11 cellular contexts compared by ENCODE assay signal in the genomic region with DNA sequence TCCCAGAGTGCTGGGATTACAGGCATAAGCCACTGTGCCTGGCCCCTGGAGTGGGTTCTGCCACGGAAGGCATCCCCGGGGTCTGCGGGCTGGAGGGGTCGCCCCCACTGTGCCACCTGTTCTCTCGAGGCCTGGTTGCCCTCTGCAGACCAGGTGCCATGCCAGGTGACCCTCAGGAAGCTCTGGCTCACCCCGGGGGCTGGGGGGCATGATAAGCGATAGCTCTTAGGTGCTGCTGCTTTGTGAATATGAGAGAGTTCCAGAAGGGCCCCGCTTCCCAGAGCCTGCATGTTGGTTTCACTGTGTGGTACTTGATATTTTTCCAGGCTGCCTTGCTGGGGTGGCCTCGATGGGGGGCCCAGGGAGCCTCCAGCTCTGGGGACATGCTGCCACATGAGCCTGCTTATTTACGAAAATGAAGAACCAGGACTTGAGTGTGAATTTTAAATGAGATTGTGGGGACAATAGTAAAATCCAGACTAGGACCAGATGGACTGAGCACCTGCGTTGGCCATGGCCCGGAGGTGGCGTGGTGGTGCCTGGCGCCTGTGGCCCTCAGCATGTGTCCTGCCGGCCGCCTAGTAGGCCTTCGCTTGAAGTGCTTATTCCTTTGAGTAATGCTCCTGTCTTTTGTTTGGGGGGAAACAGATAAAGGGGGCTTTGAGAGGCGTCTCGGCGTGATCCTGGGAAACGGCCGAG. TPM values are rescaled to one million over a fixed set of nuclear protein-coding genes. Genes with fewer than 3 reads are reported as not detected.
DNase-seq lines count a peak whose midpoint lies in the region; ATAC-seq and TF ChIP-seq lines count a peak whose summit lies in the region.
"Had no signal": no experiment of that assay in that cellular context is flagged by ENCODE, and none has a peak within 500 bp of the region (broad histone marks: within the 10 kb centered on the region; RNA-seq: fewer than 3 reads in every experiment).

No MANE protein-coding gene starts in this region.

- H3K36me3 ChIP-seq in body of pancreas (replicated peaks in 1 of 2; ENCODE audit: insufficient read depth in 1 of 2, low read depth in 2 of 2) (no peaks in the 10 kb centered on the region), thoracic aorta (no peaks in the 10 kb centered on the region)

- H3K27ac Mint-ChIP-seq in activated CD4-positive, alpha-beta T cell treated with anti-CD3 and anti-CD28 coated beads for 36 hours: peak overlapping the region; percentile 82
- peak overlapping the region; percentile 88 for H3K27ac Mint-ChIP-seq in memory B cell

- peaks cover 99% of the 10 kb centered on the region for H3K4me1 ChIP-seq in body of pancreas
- H3K4me1 ChIP-seq in thoracic aorta (ENCODE audit: control insufficient read depth in 1 of 2, low read depth in 2 of 2): peaks cover 77 to 82% of the 10 kb centered on the region in 2 donors

- no peaks in the 10 kb centered on the region for H3K9me3 Mint-ChIP-seq in activated CD4-positive, alpha-beta T cell treated with anti-CD3 and anti-CD28 coated beads for 36 hours (ENCODE audit: low read depth)
- H3K9me3 Mint-ChIP-seq in memory B cell: no peaks in the 10 kb centered on the region

- H3K36me3 Mint-ChIP-seq in activated CD4-positive, alpha-beta T cell treated with anti-CD3 and anti-CD28 coated beads for 36 hours (ENCODE audit: low read depth): peaks cover 33% of the 10 kb centered on the region
- H3K36me3 Mint-ChIP-seq in memory B cell: peaks cover 2% of the 10 kb centered on the region

- TF ChIP-seq POLR2A in body of pancreas (IDR thresholded peaks at IDR 0.05): no peak

- CTCF ChIA-PET in activated CD4-positive, alpha-beta T cell treated with anti-CD3 and anti-CD28 coated beads for 36 hours (lab: Charles Lee): interaction anchor here (1.2 to 1.6 kb wide), 2 partner anchors 40 to 299 kb away, joined by 4 to 9 read pairs; a partner anchor contains a TSS

- peak overlapping the region in 3 of 4 donors; percentile 56 to 76 (median 74) for H3K27ac ChIP-seq in body of pancreas
- peak overlapping the region; percentile 88 to 89 for H3K27ac ChIP-seq in thoracic aorta
- H3K27ac ChIP-seq: 22Rv1 had no signal

- no peaks in the 10 kb centered on the region for H3K27me3 Mint-ChIP-seq in activated CD4-positive, alpha-beta T cell treated with anti-CD3 and anti-CD28 coated beads for 36 hours
- no peaks in the 10 kb centered on the region for H3K27me3 Mint-ChIP-seq in memory B cell

- intact Hi-C loops in activated CD4-positive, alpha-beta T cell treated with anti-CD3 and anti-CD28 coated beads for 36 hours (cut with DNase I, micrococcal nuclease): no loop called here
- intact Hi-C loops in body of pancreas (cut with DNase I): no loop called here

- H3K27me3 ChIP-seq in body of pancreas (no peaks in the 10 kb centered on the region), thoracic aorta (replicated peaks; ENCODE audit: insufficient read depth) (no peaks in the 10 kb centered on the region)

- H3K4me3 ChIP-seq in body of pancreas: no peak overlapping the region
- peak overlapping the region; percentile 84 for H3K4me3 ChIP-seq in thoracic aorta

- POLR2A ChIA-PET in activated CD4-positive, alpha-beta T cell treated with anti-CD3 and anti-CD28 coated beads for 36 hours (lab: Charles Lee): no interaction called here

- WGBS in body of pancreas, 2 donors: 89 to 93% methylated on average over 15 to 22 of the region's 22 CpGs

- TF ChIP-seq CTCF in body of pancreas (IDR thresholded peaks at IDR 0.05) (no peak), thoracic aorta (IDR thresholded peaks at IDR 0.05) (no peak)

- H3K4me3 Mint-ChIP-seq in activated CD4-positive, alpha-beta T cell treated with anti-CD3 and anti-CD28 coated beads for 36 hours: peak overlapping the region; percentile 7
- peak overlapping the region; percentile 27 for H3K4me3 Mint-ChIP-seq in memory B cell

- H3K4me1 Mint-ChIP-seq in activated CD4-positive, alpha-beta T cell treated with anti-CD3 and anti-CD28 coated beads for 36 hours: peaks cover 72% of the 10 kb centered on the region
- peaks cover 44% of the 10 kb centered on the region for H3K4me1 Mint-ChIP-seq in memory B cell

- ATAC-seq in activated CD4-positive, alpha-beta T cell treated with anti-CD3 and anti-CD28 coated beads for 36 hours: no peak
- ATAC-seq in body of pancreas: no peak
- no peak for ATAC-seq in memory B cell (ENCODE audit: low read depth)
- ATAC-seq in thoracic aorta (ENCODE audit: insufficient number of reproducible peaks, low FRiP score, low read depth): no peak
- ATAC-seq in GM18867 (IDR thresholded peaks at IDR 0.05; ENCODE audit: unreplicated experiment): no peak

- no peak for DNase-seq in activated CD4-positive, alpha-beta T cell treated with anti-CD3 and anti-CD28 coated beads for 36 hours
- no peak for DNase-seq in activated CD4-positive, alpha-beta T cell treated with anti-CD3 and anti-CD28 coated beads, Interleukin-2, amount 50 U/mL, for 48 hours
- DNase-seq in body of pancreas (no peak), memory B cell (ENCODE audit: low spot score in 2 of 2) (no peak), thoracic aorta (ENCODE audit: low spot score) (no peak), NCI-H446 (lab: John Stamatoyannopoulos, UW) (no peak), NCI-H2196 treated with DMSO at 0.1 percent for 48 hours (lab: John Stamatoyannopoulos, UW; ENCODE audit: unreplicated experiment) (no peak)
- DNase-seq: NCI-H2029 treated with DMSO at 0.1 percent for 48 hours, SW 1271 had no signal

- H3K9me3 ChIP-seq in body of pancreas (no peaks in the 10 kb centered on the region), thoracic aorta (no peaks in the 10 kb centered on the region)

RNA-seq across cellular contexts. Expression of a gene that starts 7.3 kb away (rescaled TPM):
- total RNA-seq in activated CD4-positive, alpha-beta T cell treated with anti-CD3 and anti-CD28 coated beads for 36 hours: 10 to 100 TPM; 28.7 to 34.0 TPM
- total RNA-seq in body of pancreas (10 to 100 TPM; 15.8 to 33.0 TPM), thoracic aorta (100 to 1,000 TPM; 135 to 138 TPM)

RNA-seq across cellular contexts. Expression of a gene that starts 40.9 kb away (rescaled TPM):
- 10 to 100 TPM; 69.7 to 84.4 TPM for total RNA-seq in activated CD4-positive, alpha-beta T cell treated with anti-CD3 and anti-CD28 coated beads for 36 hours
- 10 to 100 TPM; 19.8 to 23.6 TPM for total RNA-seq in body of pancreas
- total RNA-seq in thoracic aorta: 10 to 100 TPM; 29.1 to 52.6 TPM
